In genomic region chr6:47070461-47070860, GRCh38 we compare ENCODE assay signal across 10 cellular contexts. TPM values are rescaled to one million over a fixed set of nuclear protein-coding genes. Genes with fewer than 3 reads are reported as not detected.
"Had no signal": no experiment of that assay in that cellular context is flagged by ENCODE, and none has a peak within 500 bp of the region (broad histone marks: within the 10 kb centered on the region; RNA-seq: fewer than 3 reads in every experiment).

No MANE protein-coding gene starts in this region.

- H2AFZ ChIP-seq: GM23248 had no signal

- H3K9ac ChIP-seq: GM23248 had no signal

- DNase-seq: GM23248, GOT3, H7, H9, HCEC 1CT, HFFc6 had no signal

- H3K27ac ChIP-seq: GM23248 had no signal

- ATAC-seq: GM23338 had no signal

- H3K9me3 ChIP-seq: HAP-1 had no signal

- H3K4me3 ChIP-seq: GM23248, GM23338, HAP-1 had no signal

- H3K4me2 ChIP-seq: GM23338 had no signal

- H3K36me3 ChIP-seq: HAP-1 had no signal

- H3K4me1 ChIP-seq: HAP-1 had no signal

- FAIRE-seq: H1, H54 had no signal

RNA-seq across cellular contexts. Expression of gene ADGRF1, which starts 28.3 kb away (rescaled TPM):
- total RNA-seq: GM23248, GM23338, H1, H7, H9, HFFc6 had no signal
- polyA plus RNA-seq: GM23248, GM23338, H1 had no signal
